ENCODE assay signal across 10 cellular contexts in genomic region chr9:108478871-108479332, GRCh38.
DNase-seq lines count a peak whose midpoint lies in the region; ATAC-seq and TF ChIP-seq lines count a peak whose summit lies in the region.
"Had no signal": no experiment of that assay in that cellular context is flagged by ENCODE, and none has a peak within 500 bp of the region (broad histone marks: within the 10 kb centered on the region; RNA-seq: fewer than 3 reads in every experiment).

No MANE protein-coding gene starts in this region.

- H3K27ac ChIP-seq in skin epidermis = peak overlapping the region in 18 of 21 experiments; percentile 7 to 88 (median 67)
- H3K27ac ChIP-seq in CD4-positive, alpha-beta T cell (ENCODE audit: low read depth, low read length) = no peak overlapping the region
- H3K27ac ChIP-seq: C4-2B, neutrophil had no signal

- H3K4me3 ChIP-seq in skin epidermis = no peak overlapping the region

- no peaks in the 10 kb centered on the region for H3K36me3 Mint-ChIP-seq in activated CD8-positive, alpha-beta T cell treated with anti-CD3 and anti-CD28 coated beads for 36 hours (ENCODE audit: low read depth)
- no peaks in the 10 kb centered on the region for H3K36me3 Mint-ChIP-seq in activated CD8-positive, alpha-beta T cell treated with anti-CD3 and anti-CD28 coated beads, Interleukin-2, amount 10 ng/mL, durations not matched to agents 7 days and 5 days (ENCODE audit: low read depth)
- no peaks in the 10 kb centered on the region for H3K36me3 Mint-ChIP-seq in CD4-positive, alpha-beta T cell (ENCODE audit: low read depth)

- no peaks in the 10 kb centered on the region for H3K27me3 ChIP-seq in CD4-positive, alpha-beta T cell (ENCODE audit: control insufficient read depth, insufficient read depth, low read length)
- H3K27me3 ChIP-seq: neutrophil had no signal

- no peaks in the 10 kb centered on the region for H3K27me3 Mint-ChIP-seq in activated CD8-positive, alpha-beta T cell treated with anti-CD3 and anti-CD28 coated beads for 36 hours
- H3K27me3 Mint-ChIP-seq in activated CD8-positive, alpha-beta T cell treated with anti-CD3 and anti-CD28 coated beads, Interleukin-2, amount 10 ng/mL, durations not matched to agents 7 days and 5 days (ENCODE audit: low read depth) = no peaks in the 10 kb centered on the region
- H3K27me3 Mint-ChIP-seq in CD4-positive, alpha-beta T cell = peaks cover 5% of the 10 kb centered on the region

- intact Hi-C loops in activated CD8-positive, alpha-beta T cell treated with anti-CD3 and anti-CD28 coated beads for 36 hours (cut with micrococcal nuclease) = no loop called here
- intact Hi-C loops in CD4-positive, alpha-beta T cell (cut with DNase I, micrococcal nuclease) = loop anchor here in 1 of 2 experiments (10.0 kb wide), 1 partner anchor 64 kb away; no protein-coding TSS in a partner anchor

- H3K4me3 Mint-ChIP-seq in activated CD8-positive, alpha-beta T cell treated with anti-CD3 and anti-CD28 coated beads for 36 hours = no peak overlapping the region
- H3K4me3 Mint-ChIP-seq in activated CD8-positive, alpha-beta T cell treated with anti-CD3 and anti-CD28 coated beads, Interleukin-2, amount 10 ng/mL, durations not matched to agents 7 days and 5 days = no peak overlapping the region
- no peak overlapping the region for H3K4me3 Mint-ChIP-seq in CD4-positive, alpha-beta T cell

- H3K27ac Mint-ChIP-seq in activated CD8-positive, alpha-beta T cell treated with anti-CD3 and anti-CD28 coated beads for 36 hours = no peak overlapping the region
- no peak overlapping the region for H3K27ac Mint-ChIP-seq in activated CD8-positive, alpha-beta T cell treated with anti-CD3 and anti-CD28 coated beads, Interleukin-2, amount 10 ng/mL, durations not matched to agents 7 days and 5 days
- no peak overlapping the region for H3K27ac Mint-ChIP-seq in CD4-positive, alpha-beta T cell

- TF ChIP-seq CTCF in activated CD8-positive, alpha-beta T cell treated with anti-CD3 and anti-CD28 coated beads for 36 hours (IDR thresholded peaks at IDR 0.05) = no peak
- TF ChIP-seq CTCF in CD4-positive, alpha-beta T cell (IDR thresholded peaks at IDR 0.05) = no peak

- POLR2A ChIA-PET in activated CD8-positive, alpha-beta T cell treated with anti-CD3 and anti-CD28 coated beads for 36 hours (lab: Charles Lee) = no interaction called here
- POLR2A ChIA-PET in activated CD8-positive, alpha-beta T cell treated with anti-CD3 and anti-CD28 coated beads, Interleukin-2, amount 10 ng/mL, durations not matched to agents 7 days and 5 days (lab: Charles Lee) = no interaction called here
- POLR2A ChIA-PET in CD4-positive, alpha-beta T cell (lab: Charles Lee) = no interaction called here

- DNase-seq in activated CD8-positive, alpha-beta T cell treated with anti-CD3 and anti-CD28 coated beads for 36 hours = no peak
- DNase-seq in activated CD8-positive, alpha-beta T cell treated with anti-CD3 and anti-CD28 coated beads, Interleukin-2, amount 10 ng/mL, durations not matched to agents 7 days and 5 days = no peak
- DNase-seq in astrocyte of the hippocampus (ENCODE audit: low read depth, low spot score) (peak; percentile 68), NCI-H526 (lab: John Stamatoyannopoulos, UW) (no peak), NCI-H1930 (lab: John Stamatoyannopoulos, UW) (no peak)
- DNase-seq in CD4-positive, alpha-beta T cell = no peak

- no peaks in the 10 kb centered on the region for H3K4me1 Mint-ChIP-seq in activated CD8-positive, alpha-beta T cell treated with anti-CD3 and anti-CD28 coated beads for 36 hours (ENCODE audit: low read depth)
- H3K4me1 Mint-ChIP-seq in activated CD8-positive, alpha-beta T cell treated with anti-CD3 and anti-CD28 coated beads, Interleukin-2, amount 10 ng/mL, durations not matched to agents 7 days and 5 days (ENCODE audit: low read depth) = no peaks in the 10 kb centered on the region
- H3K4me1 Mint-ChIP-seq in CD4-positive, alpha-beta T cell (ENCODE audit: low read depth) = no peaks in the 10 kb centered on the region

- peak; percentile 34 for ATAC-seq in activated CD8-positive, alpha-beta T cell treated with anti-CD3 and anti-CD28 coated beads for 36 hours
- no peak for ATAC-seq in activated CD8-positive, alpha-beta T cell treated with anti-CD3 and anti-CD28 coated beads, Interleukin-2, amount 10 ng/mL, durations not matched to agents 7 days and 5 days
- ATAC-seq in HG03097 (IDR thresholded peaks at IDR 0.05; ENCODE audit: low FRiP score, unreplicated experiment) = peak; percentile 78
- no peak for ATAC-seq in CD4-positive, alpha-beta T cell (ENCODE audit: poor library complexity)

- H3K9me3 ChIP-seq in CD4-positive, alpha-beta T cell (ENCODE audit: control insufficient read depth, low read length) = no peaks in the 10 kb centered on the region
- H3K9me3 ChIP-seq: neutrophil had no signal

- CTCF ChIA-PET in activated CD8-positive, alpha-beta T cell treated with anti-CD3 and anti-CD28 coated beads for 36 hours (lab: Charles Lee) = no interaction called here
- CTCF ChIA-PET in activated CD8-positive, alpha-beta T cell treated with anti-CD3 and anti-CD28 coated beads, Interleukin-2, amount 10 ng/mL, durations not matched to agents 7 days and 5 days (lab: Charles Lee) = no interaction called here
- CTCF ChIA-PET in CD4-positive, alpha-beta T cell (lab: Charles Lee) = no interaction called here

- no peaks in the 10 kb centered on the region for H3K9me3 Mint-ChIP-seq in activated CD8-positive, alpha-beta T cell treated with anti-CD3 and anti-CD28 coated beads for 36 hours
- H3K9me3 Mint-ChIP-seq in activated CD8-positive, alpha-beta T cell treated with anti-CD3 and anti-CD28 coated beads, Interleukin-2, amount 10 ng/mL, durations not matched to agents 7 days and 5 days (ENCODE audit: insufficient read depth) = no peaks in the 10 kb centered on the region
- H3K9me3 Mint-ChIP-seq in CD4-positive, alpha-beta T cell = no peaks in the 10 kb centered on the region

Comparison
In these comparisons a context has a peak if more than half of its experiments do, and no peak if none do; other contexts are left out.
1. ATAC-seq: peak in activated CD8-positive, alpha-beta T cell treated with anti-CD3 and anti-CD28 coated beads for 36 hours (single experiment) and HG03097 (single experiment); none in activated CD8-positive, alpha-beta T cell treated with anti-CD3 and anti-CD28 coated beads, Interleukin-2, amount 10 ng/mL, durations not matched to agents 7 days and 5 days (single experiment) and CD4-positive, alpha-beta T cell (single experiment).